Comparison of ENCODE assay signal across 29 cellular contexts in the genomic region with DNA sequence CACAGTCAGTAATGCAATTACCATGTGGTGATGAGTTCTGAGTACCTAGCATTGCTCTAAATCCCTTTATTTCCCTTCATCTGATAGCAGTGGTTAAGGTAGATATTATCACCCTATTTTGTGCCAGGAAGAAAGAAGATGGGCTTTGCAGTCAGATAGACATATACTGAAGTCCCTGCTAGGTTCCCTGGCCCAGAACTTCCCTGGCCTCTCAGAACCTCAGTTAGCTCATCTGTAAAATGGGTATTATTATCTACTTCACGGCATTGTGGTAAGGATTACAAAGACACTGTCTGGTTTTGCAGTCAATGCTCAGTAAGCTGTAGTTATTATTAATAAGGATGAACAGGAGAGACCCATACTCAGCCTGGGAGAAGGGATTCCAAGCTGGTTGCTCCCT. TPM values are rescaled to one million over a fixed set of nuclear protein-coding genes. Genes with fewer than 3 reads are reported as not detected.
"Had no signal": no experiment of that assay in that cellular context is flagged by ENCODE, and none has a peak within 500 bp of the region (broad histone marks: within the 10 kb centered on the region; RNA-seq: fewer than 3 reads in every experiment).

No MANE protein-coding gene starts in this region.

- DNase-seq: activated CD4-positive, alpha-beta T cell treated with anti-CD3 and anti-CD28 coated beads, Interleukin-2, amount 10 ng/mL, durations not matched to agents 7 days and 5 days; activated CD4-positive, CD25-positive, alpha-beta regulatory T cell treated with anti-CD3 and anti-CD28 coated beads, Interleukin-2, amount 50 U/mL, for 72 hours; activated CD8-positive, alpha-beta memory T cell treated with anti-CD3 and anti-CD28 coated beads, Interleukin-2, amount 10 ng/mL, durations not matched to agents 7 days and 5 days; activated gamma-delta T cell; activated naive CD4-positive, alpha-beta T cell treated with anti-CD3 and anti-CD28 coated beads, Interleukin-2, amount 50 U/mL, for 16 hours; activated naive CD8-positive, alpha-beta T cell treated with anti-CD3 and anti-CD28 coated beads, Interleukin-2, amount 50 U/mL, for 24 hours; body of pancreas; effector CD4-positive, alpha-beta T cell; foreskin keratinocyte; left lung; natural killer cell; pancreas; right cardiac atrium; stimulated activated CD4-positive, alpha-beta T cell treated with anti-CD3 and anti-CD28 coated beads, Interleukin-2, amount 100 ng/mL, for 24 hours; stimulated activated naive CD8-positive, alpha-beta T cell treated with anti-CD3 and anti-CD28 coated beads, Interleukin-15, amount 100 ng/mL, for 72 hours; tibial artery had no signal

- H3K27me3 Mint-ChIP-seq: activated CD4-positive, alpha-beta T cell treated with anti-CD3 and anti-CD28 coated beads, Interleukin-2, amount 10 ng/mL, durations not matched to agents 7 days and 5 days; activated CD8-positive, alpha-beta memory T cell treated with anti-CD3 and anti-CD28 coated beads, Interleukin-2, amount 10 ng/mL, durations not matched to agents 7 days and 5 days; activated CD8-positive, alpha-beta T cell treated with anti-CD3 and anti-CD28 coated beads for 36 hours; activated naive CD8-positive, alpha-beta T cell treated with anti-CD3 and anti-CD28 coated beads, Interleukin-2, amount 50 U/mL, for 24 hours; dendritic cell treated with granulocyte-macrophage colony-stimulating factor and Interleukin-4, amounts not matched to agents 40 ng/mL and 50 ng/mL, for 4 days; stimulated activated naive CD8-positive, alpha-beta T cell treated with anti-CD3 and anti-CD28 coated beads, Interleukin-15, amount 100 ng/mL, for 72 hours had no signal

- H3K4me1 ChIP-seq: body of pancreas, pancreas had no signal

- H3K27ac ChIP-seq: body of pancreas, cardiac muscle cell, foreskin keratinocyte, pancreas, WERI-Rb-1 had no signal

- FAIRE-seq: pancreas, TTC549 had no signal

- H3K4me1 Mint-ChIP-seq: natural killer cell; stimulated activated naive CD8-positive, alpha-beta T cell treated with anti-CD3 and anti-CD28 coated beads, Interleukin-15, amount 100 ng/mL, for 72 hours had no signal

- H3K27ac Mint-ChIP-seq: activated CD4-positive, alpha-beta T cell treated with anti-CD3 and anti-CD28 coated beads, Interleukin-2, amount 10 ng/mL, durations not matched to agents 7 days and 5 days; activated CD8-positive, alpha-beta memory T cell treated with anti-CD3 and anti-CD28 coated beads, Interleukin-2, amount 10 ng/mL, durations not matched to agents 7 days and 5 days; activated CD8-positive, alpha-beta T cell treated with anti-CD3 and anti-CD28 coated beads for 36 hours; activated naive CD8-positive, alpha-beta T cell treated with anti-CD3 and anti-CD28 coated beads, Interleukin-2, amount 50 U/mL, for 24 hours; activated T-helper 1 cell treated with anti-CD3 and anti-CD28 coated beads, Interleukin-12 subunit alpha, Interleukin-12 subunit beta, Interleukin-2, Interleukin-4 antibody, amounts not matched to agents 30 ng/mL and 10 ng/mL and 1 ng/mL, durations not matched to agents 14 hours and 24 hours and 36 hours; dendritic cell treated with granulocyte-macrophage colony-stimulating factor and Interleukin-4, amounts not matched to agents 40 ng/mL and 50 ng/mL, for 4 days; natural killer cell; stimulated activated effector memory CD8-positive, alpha-beta T cell treated with anti-CD3 and anti-CD28 coated beads, Interleukin-12 subunit alpha, Interleukin-12 subunit beta, amount 100 ng/mL, for 72 hours; stimulated activated naive CD8-positive, alpha-beta T cell treated with anti-CD3 and anti-CD28 coated beads, Interleukin-15, amount 100 ng/mL, for 72 hours had no signal

- H3K27me3 ChIP-seq: body of pancreas, cardiac muscle cell, foreskin keratinocyte, left lung, pancreas, tibial artery had no signal

- ATAC-seq: activated CD8-positive, alpha-beta T cell treated with anti-CD3 and anti-CD28 coated beads for 36 hours; activated naive CD8-positive, alpha-beta T cell treated with anti-CD3 and anti-CD28 coated beads, Interleukin-2, amount 50 U/mL, for 24 hours; body of pancreas; natural killer cell had no signal

- H3K9me3 ChIP-seq: body of pancreas, left lung, pancreas, tibial artery had no signal

- H3K36me3 Mint-ChIP-seq: activated CD8-positive, alpha-beta memory T cell treated with anti-CD3 and anti-CD28 coated beads, Interleukin-2, amount 10 ng/mL, durations not matched to agents 7 days and 5 days; natural killer cell; stimulated activated effector memory CD8-positive, alpha-beta T cell treated with anti-CD3 and anti-CD28 coated beads, Interleukin-12 subunit alpha, Interleukin-12 subunit beta, amount 100 ng/mL, for 72 hours had no signal

- H3K4me3 ChIP-seq: body of pancreas, cardiac muscle cell, left lung, lung, pancreas, tibial artery had no signal

- H3K4me3 Mint-ChIP-seq: activated CD4-positive, alpha-beta T cell treated with anti-CD3 and anti-CD28 coated beads, Interleukin-2, amount 10 ng/mL, durations not matched to agents 7 days and 5 days; activated CD8-positive, alpha-beta memory T cell treated with anti-CD3 and anti-CD28 coated beads, Interleukin-2, amount 10 ng/mL, durations not matched to agents 7 days and 5 days; activated CD8-positive, alpha-beta T cell treated with anti-CD3 and anti-CD28 coated beads for 36 hours; activated naive CD8-positive, alpha-beta T cell treated with anti-CD3 and anti-CD28 coated beads, Interleukin-2, amount 50 U/mL, for 24 hours; activated T-helper 1 cell treated with anti-CD3 and anti-CD28 coated beads, Interleukin-12 subunit alpha, Interleukin-12 subunit beta, Interleukin-2, Interleukin-4 antibody, amounts not matched to agents 30 ng/mL and 10 ng/mL and 1 ng/mL, durations not matched to agents 14 hours and 24 hours and 36 hours; dendritic cell treated with granulocyte-macrophage colony-stimulating factor and Interleukin-4, amounts not matched to agents 40 ng/mL and 50 ng/mL, for 4 days; natural killer cell; stimulated activated effector memory CD8-positive, alpha-beta T cell treated with anti-CD3 and anti-CD28 coated beads, Interleukin-12 subunit alpha, Interleukin-12 subunit beta, amount 100 ng/mL, for 72 hours; stimulated activated naive CD8-positive, alpha-beta T cell treated with anti-CD3 and anti-CD28 coated beads, Interleukin-15, amount 100 ng/mL, for 72 hours had no signal

- H3K36me3 ChIP-seq: cardiac muscle cell, left lung, pancreas, tibial artery, WERI-Rb-1 had no signal

- H3K9me3 Mint-ChIP-seq: activated CD4-positive, alpha-beta T cell treated with anti-CD3 and anti-CD28 coated beads, Interleukin-2, amount 10 ng/mL, durations not matched to agents 7 days and 5 days; activated CD8-positive, alpha-beta T cell treated with anti-CD3 and anti-CD28 coated beads for 36 hours; activated naive CD8-positive, alpha-beta T cell treated with anti-CD3 and anti-CD28 coated beads, Interleukin-2, amount 50 U/mL, for 24 hours; activated T-helper 1 cell treated with anti-CD3 and anti-CD28 coated beads, Interleukin-12 subunit alpha, Interleukin-12 subunit beta, Interleukin-2, Interleukin-4 antibody, amounts not matched to agents 30 ng/mL and 10 ng/mL and 1 ng/mL, durations not matched to agents 14 hours and 24 hours and 36 hours; dendritic cell treated with granulocyte-macrophage colony-stimulating factor and Interleukin-4, amounts not matched to agents 40 ng/mL and 50 ng/mL, for 4 days; natural killer cell; stimulated activated effector memory CD8-positive, alpha-beta T cell treated with anti-CD3 and anti-CD28 coated beads, Interleukin-12 subunit alpha, Interleukin-12 subunit beta, amount 100 ng/mL, for 72 hours; stimulated activated naive CD8-positive, alpha-beta T cell treated with anti-CD3 and anti-CD28 coated beads, Interleukin-15, amount 100 ng/mL, for 72 hours had no signal

RNA-seq across cellular contexts. Expression of a gene that starts 4.6 kb away (rescaled TPM):
- total RNA-seq: activated CD4-positive, alpha-beta T cell treated with anti-CD3 and anti-CD28 coated beads, Interleukin-2, amount 10 ng/mL, durations not matched to agents 7 days and 5 days; activated CD8-positive, alpha-beta memory T cell treated with anti-CD3 and anti-CD28 coated beads, Interleukin-2, amount 10 ng/mL, durations not matched to agents 7 days and 5 days; activated CD8-positive, alpha-beta T cell treated with anti-CD3 and anti-CD28 coated beads for 36 hours; activated T-helper 1 cell treated with anti-CD3 and anti-CD28 coated beads, Interleukin-12 subunit alpha, Interleukin-12 subunit beta, Interleukin-2, Interleukin-4 antibody, amounts not matched to agents 30 ng/mL and 10 ng/mL and 1 ng/mL, durations not matched to agents 14 hours and 24 hours and 36 hours; body of pancreas; cardiac muscle cell; cerebellum; foreskin keratinocyte; left lung; lung; natural killer cell; pancreas; pulmonary artery endothelial cell; right cardiac atrium; skeletal muscle tissue; T-helper 2 cell treated with Interferon-gamma antibody and Interleukin-4, amounts not matched to agents 100 ng/mL and 5 ng/mL, for 36 hours; ureter had no signal
